32 cellular contexts compared by ENCODE assay signal in the genomic region with DNA sequence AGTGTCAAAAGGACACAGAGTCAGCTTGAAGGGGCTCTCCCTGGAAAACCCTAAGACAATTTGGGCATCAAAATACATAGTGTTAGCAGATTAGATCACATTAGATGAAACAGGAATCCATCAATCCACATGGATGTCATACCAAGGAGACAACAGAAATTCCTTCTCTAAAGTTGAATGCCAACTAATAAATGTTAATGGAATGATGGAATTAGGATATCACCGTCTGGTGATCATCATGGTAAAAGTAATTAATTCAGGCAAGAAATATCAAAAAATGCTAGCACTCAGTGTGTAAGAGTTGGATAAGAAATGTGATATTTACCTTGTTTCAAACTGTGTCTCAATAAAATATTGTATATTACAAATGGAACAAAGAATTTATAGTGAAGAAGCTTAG. TPM values are rescaled to one million over a fixed set of nuclear protein-coding genes. Genes with fewer than 3 reads are reported as not detected.
"Had no signal": no experiment of that assay in that cellular context is flagged by ENCODE, and none has a peak within 500 bp of the region (broad histone marks: within the 10 kb centered on the region; RNA-seq: fewer than 3 reads in every experiment).

No MANE protein-coding gene starts in this region.

- H3K9me3 ChIP-seq: adrenal gland, ascending aorta, body of pancreas, breast epithelium had no signal

- DNase-seq: activated effector memory CD4-positive, alpha-beta T cell treated with anti-CD3 and anti-CD28 coated beads, Interleukin-2, amount 50 U/mL, for 16 hours; activated effector memory CD4-positive, alpha-beta T cell treated with Interleukin-2 at 50 U/mL for 16 hours; activated gamma-delta T cell; activated gamma-delta T cell treated with Interleukin-2 at 50 U/mL for 16 hours; activated naive CD4-positive, alpha-beta T cell; activated naive CD4-positive, alpha-beta T cell treated with anti-CD3 and anti-CD28 coated beads for 36 hours; activated naive CD4-positive, alpha-beta T cell treated with anti-CD3 and anti-CD28 coated beads, Interleukin-2, amount 10 ng/mL, durations not matched to agents 7 days and 5 days; activated naive CD4-positive, alpha-beta T cell treated with anti-CD3 and anti-CD28 coated beads, Interleukin-2, amount 50 U/mL, for 16 hours; activated naive CD4-positive, alpha-beta T cell treated with Interleukin-2 at 50 U/mL for 16 hours; activated naive CD8-positive, alpha-beta T cell treated with anti-CD3 and anti-CD28 coated beads for 36 hours; activated naive CD8-positive, alpha-beta T cell treated with anti-CD3 and anti-CD28 coated beads, Interleukin-2, amount 10 ng/mL, durations not matched to agents 7 days and 5 days; activated naive CD8-positive, alpha-beta T cell treated with anti-CD3 and anti-CD28 coated beads, Interleukin-2, amount 50 U/mL, for 24 hours; activated T-cell treated with anti-CD3 and anti-CD28 coated beads, Interleukin-2, amount 50 U/mL, for 24 hours; activated T-cell treated with anti-CD3 and anti-CD28 coated beads, Interleukin-2, amount 50 U/mL, for 4 hours; activated T-cell treated with anti-CD3 and anti-CD28 coated beads, Interleukin-2, amount 50 U/mL, for 48 hours; activated T-cell treated with anti-CD3 and anti-CD28 coated beads, Interleukin-2, amount 50 U/mL, for 72 hours; adrenal gland; amniotic stem cell; amygdala; anterior cingulate cortex; aorta; body of pancreas; brain microvascular endothelial cell; caudate nucleus; central memory CD4-positive, alpha-beta T cell; cerebellar nuclear complex had no signal

- H3K27me3 ChIP-seq: ascending aorta, body of pancreas, breast epithelium had no signal

- H3K36me3 ChIP-seq: adrenal gland, ascending aorta, brain microvascular endothelial cell, breast epithelium, cardiac muscle cell had no signal

- H3K4me3 ChIP-seq: adrenal gland, ascending aorta, body of pancreas, breast epithelium, cardiac muscle cell had no signal

- ATAC-seq: activated naive CD4-positive, alpha-beta T cell treated with anti-CD3 and anti-CD28 coated beads, Interleukin-2, amount 50 U/mL, for 72 hours; activated naive CD8-positive, alpha-beta T cell treated with anti-CD3 and anti-CD28 coated beads, Interleukin-2, amount 50 U/mL, for 24 hours; activated T-cell treated with anti-CD3 and anti-CD28 coated beads, Interleukin-2, amount 50 U/mL, for 4 hours; activated T-cell treated with anti-CD3 and anti-CD28 coated beads, Interleukin-2, amount 50 U/mL, for 72 hours; activated T-helper 17 cell treated with anti-CD3 and anti-CD28 coated beads, Interleukin-2, amount 50 U/mL, for 72 hours; body of pancreas had no signal

- H3K4me1 ChIP-seq: adrenal gland, ascending aorta, body of pancreas, breast epithelium had no signal

- H3K27ac ChIP-seq: adrenal gland, ascending aorta, body of pancreas, brain microvascular endothelial cell, breast epithelium, cardiac muscle cell had no signal

RNA-seq across cellular contexts. Expression of gene NBPF4, which starts 32.9 kb away (rescaled TPM):
- polyA plus RNA-seq: adipose tissue, adrenal gland, aorta, cardiac muscle cell had no signal
